In genomic region chr10:114386446-114386845, GRCh38 we compare ENCODE assay signal across 29 cellular contexts. TPM values are rescaled to one million over a fixed set of nuclear protein-coding genes. Genes with fewer than 3 reads are reported as not detected.
DNase-seq lines count a peak whose midpoint lies in the region; ATAC-seq, FAIRE-seq and TF ChIP-seq lines count a peak whose summit lies in the region.
"Had no signal": no experiment of that assay in that cellular context is flagged by ENCODE, and none has a peak within 500 bp of the region (broad histone marks: within the 10 kb centered on the region; RNA-seq: fewer than 3 reads in every experiment).

No MANE protein-coding gene starts in this region.

- H3K27me3 ChIP-seq in HepG2 (ENCODE audit: control insufficient read depth in 1 of 2, insufficient read depth in 2 of 2, low read length in 2 of 2) (peaks cover 2 to 18% of the 10 kb centered on the region in 2 experiments; a peak in 2 of 5 replicates), right lobe of liver (no peaks in the 10 kb centered on the region), foreskin keratinocyte (no peaks in the 10 kb centered on the region), tibial nerve (no peaks in the 10 kb centered on the region)
- H3K27me3 ChIP-seq: heart right ventricle, pancreas had no signal

- CTCF ChIA-PET in HepG2 (lab: Yijun Ruan, JAX; ENCODE audit: low intra/inter-chr PET ratio, low total read pairs) (no interaction called here), OCI-LY7 (lab: Charles Lee; ENCODE audit: unreplicated experiment) (interaction anchor here (1.1 kb wide), 1 partner anchor 11 kb away, joined by 4 read pairs; no protein-coding TSS in a partner anchor)

- intact Hi-C loops in HepG2 (cut with micrococcal nuclease; ENCODE audit: unreplicated experiment) (no loop called here), right lobe of liver (cut with DNase I) (no loop called here), OCI-LY7 (cut with micrococcal nuclease; ENCODE audit: unreplicated experiment) (no loop called here), left colon (cut with DNase I, micrococcal nuclease) (no loop called here)

- TF ChIP-seq POLR2A in HepG2 (IDR thresholded peaks at IDR 0.05; ENCODE audit: insufficient read depth in 1 of 2, low read depth in 2 of 2, low read length in 2 of 2), result no peak
- TF ChIP-seq POLR2A in right lobe of liver (IDR thresholded peaks at IDR 0.05), result no peak
- TF ChIP-seq POLR2A in tibial nerve (IDR thresholded peaks at IDR 0.05), result no peak

- in situ Hi-C loops in HepG2 (cut with HindIII; ENCODE audit: extremely low pct_ligation_motif_present, low pct_unique_long_range_greater_than_20kb), result no loop called here

- TF ChIP-seq CTCF in HepG2 (CRISPR knock-in tag; IDR thresholded peaks at IDR 0.05) (no peak), right lobe of liver (IDR thresholded peaks at IDR 0.05) (no peak), OCI-LY7 (conservative IDR thresholded peaks at IDR 0.05; ENCODE audit: low read length) (0 out of 2 replicates have a peak, but pooled peaks have one; percentile 16), foreskin keratinocyte (conservative IDR thresholded peaks at IDR 0.05) (peak; percentile 23), tibial nerve (IDR thresholded peaks at IDR 0.05) (no peak)

- no peak for TF ChIP-seq RAD21 in HepG2 (CRISPR knock-in tag; IDR thresholded peaks at IDR 0.05)

- H3K9ac ChIP-seq in HepG2 (ENCODE audit: insufficient read depth, low read depth, low read length), result no peak overlapping the region

- H3K4me3 ChIP-seq in HepG2 (replicated peaks in 1 of 3; ENCODE audit: insufficient read depth in 1 of 3, low read depth in 2 of 3, low read length in 3 of 3), result no peak overlapping the region
- H3K4me3 ChIP-seq in right lobe of liver, result no peak overlapping the region
- no peak overlapping the region for H3K4me3 ChIP-seq in OCI-LY7 (ENCODE audit: low read depth, low read length, poor library complexity, severe bottlenecking)
- no peak overlapping the region for H3K4me3 ChIP-seq in tibial nerve
- H3K4me3 ChIP-seq: HAP-1, heart right ventricle, pancreas had no signal

- H3K27ac ChIP-seq in HepG2 (ENCODE audit: extremely low read length, insufficient read depth, low read length) (no peak overlapping the region), right lobe of liver (no peak overlapping the region), OCI-LY7 (ENCODE audit: low read depth, low read length, poor library complexity, severe bottlenecking) (no peak overlapping the region), foreskin keratinocyte (no peak overlapping the region), tibial nerve (peak overlapping the region in 3 of 4 donors; percentile 5 to 96 (median 77))
- H3K27ac ChIP-seq: epithelial cell of prostate, heart right ventricle, HL-60, pancreas had no signal

- no peak for FAIRE-seq in HepG2 (lab: Jason Lieb, UNC)
- FAIRE-seq: pancreas had no signal

- POLR2A ChIA-PET in HepG2 (lab: Yijun Ruan, JAX), result no interaction called here
- POLR2A ChIA-PET in OCI-LY7 (lab: Charles Lee), result no interaction called here

- no TSS peak for BruUV-seq in HepG2 (replicated peaks; lab: Mats Ljungman, UMichigan)
- no TSS peak for BruUV-seq in OCI-LY7 (replicated peaks; lab: Mats Ljungman, UMichigan)

- H3K79me2 ChIP-seq in HepG2 (ENCODE audit: insufficient read depth, low read length) (no peaks in the 10 kb centered on the region), OCI-LY7 (ENCODE audit: insufficient read depth, low read depth, low read length) (no peaks in the 10 kb centered on the region)

- H4K20me1 ChIP-seq in HepG2 (ENCODE audit: insufficient read depth, low read length) (no peaks in the 10 kb centered on the region), OCI-LY7 (ENCODE audit: insufficient read depth, low read length) (no peaks in the 10 kb centered on the region)

- TF ChIP-seq EP300 in HepG2 (IDR thresholded peaks at IDR 0.05; ENCODE audit: low read depth in 2 of 2, low read length in 2 of 2) (no peak), HepG2 (CRISPR knock-in tag; IDR thresholded peaks at IDR 0.05; ENCODE audit: borderline replicate concordance) (no peak), tibial nerve (IDR thresholded peaks at IDR 0.05) (no peak)

- peak; percentile 75 for ATAC-seq in HepG2
- ATAC-seq in right lobe of liver, result no peak
- peak; percentile 28 for ATAC-seq in foreskin keratinocyte
- no peak for ATAC-seq in left colon
- ATAC-seq: activated naive CD8-positive, alpha-beta T cell treated with anti-CD3 and anti-CD28 coated beads, Interleukin-2, amount 50 U/mL, for 24 hours; pancreas; PC-3; sciatic nerve had no signal

- 0% methylated on average over 2 of the region's 6 CpGs for WGBS in HepG2 (ENCODE audit: low lambda C conversion rate)
- WGBS in right lobe of liver (ENCODE audit: insufficient coverage, low coverage, low lambda C conversion rate, missing lambda C conversion rate), result 83% methylated on average over 2 of the region's 6 CpGs
- 78 to 82% methylated on average over 5 to 6 of the region's 6 CpGs for WGBS in tibial nerve, 2 donors

- no peaks in the 10 kb centered on the region for H3K9me2 ChIP-seq in OCI-LY7 (ENCODE audit: insufficient read depth, low read length)

- no peaks in the 10 kb centered on the region for H3K4me1 ChIP-seq in HepG2 (ENCODE audit: insufficient read depth, low read length)
- H3K4me1 ChIP-seq in right lobe of liver, result no peaks in the 10 kb centered on the region
- H3K4me1 ChIP-seq in OCI-LY7 (ENCODE audit: insufficient read depth, low read length, poor library complexity, severe bottlenecking), result no peaks in the 10 kb centered on the region
- peaks cover 21% of the 10 kb centered on the region for H3K4me1 ChIP-seq in foreskin keratinocyte
- H3K4me1 ChIP-seq in tibial nerve, result peaks cover 0 to 81% (median 35%) of the 10 kb centered on the region in 4 donors
- H3K4me1 ChIP-seq: HAP-1 had no signal

- no peaks in the 10 kb centered on the region for H3K36me3 ChIP-seq in HepG2 (replicated peaks in 1 of 2; ENCODE audit: control insufficient read depth in 1 of 2, insufficient read depth in 2 of 2, low read length in 2 of 2)
- H3K36me3 ChIP-seq in right lobe of liver, result no peaks in the 10 kb centered on the region
- no peaks in the 10 kb centered on the region for H3K36me3 ChIP-seq in OCI-LY7 (ENCODE audit: insufficient read depth, low read length)
- H3K36me3 ChIP-seq in tibial nerve, result no peaks in the 10 kb centered on the region
- H3K36me3 ChIP-seq: HAP-1, heart right ventricle, pancreas had no signal

- H3K9me3 ChIP-seq in HepG2 (ENCODE audit: low read length) (no peaks in the 10 kb centered on the region), right lobe of liver (no peaks in the 10 kb centered on the region), OCI-LY7 (ENCODE audit: low read length) (no peaks in the 10 kb centered on the region), tibial nerve (no peaks in the 10 kb centered on the region)
- H3K9me3 ChIP-seq: HAP-1, heart right ventricle, pancreas had no signal

- no peak overlapping the region for H3K4me2 ChIP-seq in HepG2 (ENCODE audit: low read depth, low read length)
- H3K4me2 ChIP-seq in OCI-LY7 (ENCODE audit: low read length), result no peak overlapping the region

- DNase-seq in HepG2 (ENCODE audit: low spot score) (no peak), right lobe of liver (no peak), OCI-LY7 (ENCODE audit: low spot score) (peak; percentile 8), foreskin keratinocyte (no peak), tibial nerve (ENCODE audit: low spot score in 2 of 2) (no peak), left colon (no peak), SW480 (ENCODE audit: low spot score) (no peak)
- DNase-seq in activated CD4-positive, alpha-beta T cell treated with anti-CD3 and anti-CD28 coated beads, Interleukin-2, amount 50 U/mL, for 4 hours, result no peak
- DNase-seq: activated gamma-delta T cell treated with Interleukin-2 at 50 U/mL for 16 hours; activated naive CD8-positive, alpha-beta T cell treated with anti-CD3 and anti-CD28 coated beads, Interleukin-2, amount 50 U/mL, for 24 hours; activated T-cell treated with anti-CD3 and anti-CD28 coated beads, Interleukin-2, amount 50 U/mL, for 1 hour; CD8-positive, alpha-beta memory T cell; DMS79 treated with DMSO at 0.1 percent for 48 hours; heart right ventricle; immature natural killer cell; midbrain; NCI-H1092 treated with DMSO at 0.1 percent for 48 hours; NCI-H2081; NCI-H226; nephron progenitor cell; pancreas; PC-3; SIG-M5; T-helper 1 cell had no signal

- H2AFZ ChIP-seq in HepG2 (ENCODE audit: low read length) (no peak overlapping the region), OCI-LY7 (ENCODE audit: low read length) (no peak overlapping the region)

TF ChIP-seq in HepG2, 621 proteins besides CTCF, POLR2A, EP300 and RAD21 (continues in another document):
- no peak for TF ChIP-seq MIER3 (CRISPR knock-in tag; IDR thresholded peaks at IDR 0.05; ENCODE audit: borderline replicate concordance)

RNA-seq across cellular contexts. Expression of gene AFAP1L2, which starts 17.9 kb away (rescaled TPM):
- not detected in 2 replicates for total RNA-seq in HepG2 (2016; rRNA removed; fragmentation: Illumina TruSeq; extraction: Trizol)
- total RNA-seq in HepG2 (2016; cell fraction: cytosol; rRNA removed; fragmentation: Illumina TruSeq; extraction: Trizol; ENCODE audit: low read depth), result not detected in 2 replicates
- not detected in 2 replicates for total RNA-seq in HepG2 (2016; cell fraction: insoluble cytoplasmic fraction; rRNA removed; fragmentation: Illumina TruSeq; extraction: Trizol)
- not detected in 2 replicates for total RNA-seq in HepG2 (2016; cell fraction: membrane; rRNA removed; fragmentation: Illumina TruSeq; extraction: Trizol)
- total RNA-seq in HepG2 (2016; cell fraction: nucleus; rRNA removed; fragmentation: Illumina TruSeq; extraction: Trizol), result not detected in 2 replicates
- polyA plus RNA-seq in HepG2 (2011; rRNA removed), result not detected in 2 replicates
- not detected in 2 replicates for polyA plus RNA-seq in HepG2 (2011; cell fraction: cytosol; rRNA removed)
- 0.03 TPM in 2 replicates for polyA plus RNA-seq in HepG2 (2011; cell fraction: nucleus; rRNA removed)
- not detected in 2 replicates for polyA plus RNA-seq in HepG2 (2012)
- polyA plus RNA-seq in HepG2 (2016; cell fraction: cytosol; fragmentation: Illumina TruSeq; extraction: Trizol; ENCODE audit: low read depth), result not detected in 2 replicates
- not detected in 2 replicates for polyA plus RNA-seq in HepG2 (2016; cell fraction: insoluble cytoplasmic fraction; fragmentation: Illumina TruSeq; extraction: Trizol; ENCODE audit: low read depth)
- polyA plus RNA-seq in HepG2 (2016; cell fraction: membrane; fragmentation: Illumina TruSeq; extraction: Trizol; ENCODE audit: low read depth), result not detected in 2 replicates
- not detected in 2 replicates for polyA plus RNA-seq in HepG2 (2016; cell fraction: nucleus; fragmentation: Illumina TruSeq; extraction: Trizol; ENCODE audit: insufficient read depth, low read depth)
- 0.75 TPM in 1 of 2 replicates, not detected in the other for polyA minus RNA-seq in HepG2 (2011; rRNA and poly(A)+ RNA removed; ENCODE audit: low replicate concordance)
- not detected in 2 replicates for polyA minus RNA-seq in HepG2 (2011; cell fraction: cytosol; rRNA and poly(A)+ RNA removed)
- not detected in 2 replicates for polyA minus RNA-seq in HepG2 (2011; cell fraction: nucleus; rRNA and poly(A)+ RNA removed)
- total RNA-seq in right lobe of liver, result 1 to 10 TPM in 4 of 6 experiments, under 1 TPM in 2; 0.50 to 2.2 (median 1.1) TPM
- 0.59 and 2.3 TPM in 2 replicates for total RNA-seq in OCI-LY7 (2014; rRNA removed; shearing (Covaris generic))
- total RNA-seq in OCI-LY7 (2022), result 8.6 and 10.5 TPM in 2 replicates
- total RNA-seq in foreskin keratinocyte, result 53.8 and 58.4 TPM in 2 replicates
- polyA plus RNA-seq in foreskin keratinocyte, result 24.2 and 24.6 TPM in 2 replicates
- 100 to 1,000 TPM in 3 of 4 donors, 10 to 100 TPM in 1; 96.3 to 176 (median 127) TPM for total RNA-seq in tibial nerve
- total RNA-seq in left colon, result 10 to 100 TPM in 1 of 2 donors, 1 to 10 TPM in 1; 8.9 to 12.5 TPM
- total RNA-seq: A673 had no signal

Comparison
In these comparisons a context has a peak if more than half of its experiments do, and no peak if none do; other contexts are left out.
1. ATAC-seq: peak in HepG2 (single experiment) and foreskin keratinocyte (single experiment); none in right lobe of liver (0 of 4) and left colon (single experiment).
2. H3K27ac ChIP-seq: peak in tibial nerve (3 of 4); none in HepG2 (single experiment), right lobe of liver (0 of 3), OCI-LY7 (single experiment) and foreskin keratinocyte (single experiment).
3. CTCF ChIP-seq: peak in OCI-LY7 (single experiment) and foreskin keratinocyte (single experiment); none in HepG2 (single experiment), right lobe of liver (0 of 4) and tibial nerve (0 of 5).